ENCODE assay signal across 8 cellular contexts in genomic region chr22:38824587-38824986, GRCh38. TPM values are rescaled to one million over a fixed set of nuclear protein-coding genes. Genes with fewer than 3 reads are reported as not detected.
DNase-seq lines count a peak whose midpoint lies in the region; ATAC-seq and TF ChIP-seq lines count a peak whose summit lies in the region.

No MANE protein-coding gene starts in this region.

- no peak overlapping the region for H3K27ac Mint-ChIP-seq in CD4-positive, CD25-positive, alpha-beta regulatory T cell
- no peak overlapping the region for H3K27ac Mint-ChIP-seq in effector memory CD8-positive, alpha-beta T cell
- no peak overlapping the region for H3K27ac Mint-ChIP-seq in mesothelial cell of epicardium

- no peak overlapping the region for H3K4me3 ChIP-seq in CD4-positive, CD25-positive, alpha-beta regulatory T cell (ENCODE audit: low read depth, low read length)
- H3K4me3 ChIP-seq in WI38 (ENCODE audit: low read depth, low read length) = no peak overlapping the region
- no peak overlapping the region for H3K4me3 ChIP-seq in upper lobe of right lung

- TF ChIP-seq CTCF in WI38 (IDR thresholded peaks at IDR 0.05; ENCODE audit: low read depth, low read length) (peak; percentile 59), mesothelial cell of epicardium (IDR thresholded peaks at IDR 0.05; ENCODE audit: unreplicated experiment) (peak; percentile 22), upper lobe of right lung (IDR thresholded peaks at IDR 0.05) (peak; percentile 26)

- H3K27me3 ChIP-seq in CD4-positive, CD25-positive, alpha-beta regulatory T cell (ENCODE audit: control insufficient read depth, insufficient read depth, low read length) = no peaks in the 10 kb centered on the region
- no peaks in the 10 kb centered on the region for H3K27me3 ChIP-seq in upper lobe of right lung

- H3K36me3 ChIP-seq in CD4-positive, CD25-positive, alpha-beta regulatory T cell (ENCODE audit: control insufficient read depth, insufficient read depth, low read length) = no peaks in the 10 kb centered on the region
- H3K36me3 ChIP-seq in upper lobe of right lung = no peaks in the 10 kb centered on the region

- peaks cover 0 to 5% (median 0%) of the 10 kb centered on the region in 4 donors for H3K4me1 Mint-ChIP-seq in CD4-positive, CD25-positive, alpha-beta regulatory T cell
- H3K4me1 Mint-ChIP-seq in effector memory CD8-positive, alpha-beta T cell (ENCODE audit: low read depth in 2 of 2) = no peaks in the 10 kb centered on the region
- no peaks in the 10 kb centered on the region for H3K4me1 Mint-ChIP-seq in mesothelial cell of epicardium

- TF ChIP-seq RAD21 in Ishikawa (IDR thresholded peaks at IDR 0.05; ENCODE audit: low read depth) = peak; percentile 30; the same call in 1 of the 2 replicates

- H3K9me3 ChIP-seq in CD4-positive, CD25-positive, alpha-beta regulatory T cell (ENCODE audit: control insufficient read depth in 2 of 2, low read length in 2 of 2) = no peaks in the 10 kb centered on the region
- no peaks in the 10 kb centered on the region for H3K9me3 ChIP-seq in upper lobe of right lung

- intact Hi-C loops in upper lobe of right lung (cut with DNase I) = no loop called here

- peaks cover 0 to 4% (median 1%) of the 10 kb centered on the region in 7 donors for H3K9me3 Mint-ChIP-seq in CD4-positive, CD25-positive, alpha-beta regulatory T cell
- no peaks in the 10 kb centered on the region for H3K9me3 Mint-ChIP-seq in effector memory CD8-positive, alpha-beta T cell
- no peaks in the 10 kb centered on the region for H3K9me3 Mint-ChIP-seq in mesothelial cell of epicardium

- H3K27ac ChIP-seq in CD4-positive, CD25-positive, alpha-beta regulatory T cell (ENCODE audit: insufficient read depth, low read length, poor library complexity, severe bottlenecking) = no peak overlapping the region
- no peak overlapping the region for H3K27ac ChIP-seq in upper lobe of right lung

- no peak overlapping the region for H3K4me3 Mint-ChIP-seq in CD4-positive, CD25-positive, alpha-beta regulatory T cell
- no peak overlapping the region for H3K4me3 Mint-ChIP-seq in effector memory CD8-positive, alpha-beta T cell
- H3K4me3 Mint-ChIP-seq in mesothelial cell of epicardium = no peak overlapping the region

- peaks cover 5% of the 10 kb centered on the region for H3K36me3 Mint-ChIP-seq in CD4-positive, CD25-positive, alpha-beta regulatory T cell
- peaks cover 4% of the 10 kb centered on the region for H3K36me3 Mint-ChIP-seq in effector memory CD8-positive, alpha-beta T cell (ENCODE audit: insufficient read depth)
- no peaks in the 10 kb centered on the region for H3K36me3 Mint-ChIP-seq in mesothelial cell of epicardium

- H3K4me1 ChIP-seq in CD4-positive, CD25-positive, alpha-beta regulatory T cell (ENCODE audit: control insufficient read depth, insufficient read depth, low read length, poor library complexity, severe bottlenecking) = no peaks in the 10 kb centered on the region
- no peaks in the 10 kb centered on the region for H3K4me1 ChIP-seq in upper lobe of right lung

- peaks cover 4% of the 10 kb centered on the region for H3K27me3 Mint-ChIP-seq in CD4-positive, CD25-positive, alpha-beta regulatory T cell
- peaks cover 0 to 2% of the 10 kb centered on the region in 2 donors for H3K27me3 Mint-ChIP-seq in effector memory CD8-positive, alpha-beta T cell
- peaks cover 13% of the 10 kb centered on the region for H3K27me3 Mint-ChIP-seq in mesothelial cell of epicardium (ENCODE audit: low read depth)

- no peak for TF ChIP-seq EP300 in Ishikawa (IDR thresholded peaks at IDR 0.05; ENCODE audit: borderline replicate concordance)

- peak in 2 of 3 donors; percentile 45 to 47 for DNase-seq in CD4-positive, CD25-positive, alpha-beta regulatory T cell
- DNase-seq in effector memory CD8-positive, alpha-beta T cell = peak; percentile 40 to 42 (median 42)
- DNase-seq in mesothelial cell of epicardium (ENCODE audit: low spot score in 2 of 2, unreplicated experiment in 2 of 2) (peak; percentile 64 to 80), upper lobe of right lung (no peak), NCI-H2196 (lab: John Stamatoyannopoulos, UW; ENCODE audit: unreplicated experiment) (no peak), NCI-H1694 (lab: John Stamatoyannopoulos, UW) (no peak)

- ATAC-seq in CD4-positive, CD25-positive, alpha-beta regulatory T cell (ENCODE audit: low read depth in 2 of 2) = no peak
- ATAC-seq in effector memory CD8-positive, alpha-beta T cell (replicated peaks) = peak; percentile 71
- peak; percentile 78 for ATAC-seq in upper lobe of right lung

TF ChIP-seq in Ishikawa, 13 proteins besides CTCF, POLR2A, EP300 and RAD21:
- TF ChIP-seq REST (IDR thresholded peaks at IDR 0.05; ENCODE audit: low read depth) = peak; percentile 95
- no peak for TF ChIP-seq CEBPB (IDR thresholded peaks at IDR 0.05)
- peak; percentile 28; the same call in 1 of the 2 replicates for TF ChIP-seq TEAD4 (IDR thresholded peaks at IDR 0.05)

RNA-seq across cellular contexts. Expression of gene NPTXR, which starts 19.2 kb away (rescaled TPM):
- total RNA-seq in CD4-positive, CD25-positive, alpha-beta regulatory T cell = 1.3 TPM
- polyA plus RNA-seq in CD4-positive, CD25-positive, alpha-beta regulatory T cell = under 1 TPM in 3 of 4 donors, not detected in 1; 0.32 to 0.65 (median 0.35) TPM
- 9.6 to 10.3 TPM (median 10.1 TPM) in 3 replicates for total RNA-seq in mesothelial cell of epicardium
- 6.3 TPM for total RNA-seq in upper lobe of right lung

RNA-seq across cellular contexts. Expression of gene DNAL4, which starts 30.6 kb away (rescaled TPM):
- 6.3 TPM for total RNA-seq in CD4-positive, CD25-positive, alpha-beta regulatory T cell
- 10 to 100 TPM in 2 of 4 donors, 1 to 10 TPM in 2; 9.3 to 10.9 (median 10.0) TPM for polyA plus RNA-seq in CD4-positive, CD25-positive, alpha-beta regulatory T cell
- total RNA-seq in mesothelial cell of epicardium (15.9 to 18.0 TPM (median 17.3 TPM) in 3 replicates), upper lobe of right lung (16.0 TPM)

RNA-seq across cellular contexts. Expression of gene CBX6, which starts 47.4 kb away (rescaled TPM):
- 47.2 TPM for total RNA-seq in CD4-positive, CD25-positive, alpha-beta regulatory T cell
- polyA plus RNA-seq in CD4-positive, CD25-positive, alpha-beta regulatory T cell = 1 to 10 TPM; 4.1 to 5.7 (median 5.4) TPM
- total RNA-seq in mesothelial cell of epicardium = 101 to 104 TPM (median 102 TPM) in 3 replicates
- 61.6 TPM for total RNA-seq in upper lobe of right lung

Comparison
In these comparisons a context has a peak if more than half of its experiments do, and no peak if none do; other contexts are left out.
1. ATAC-seq: peak in effector memory CD8-positive, alpha-beta T cell (single experiment) and upper lobe of right lung (single experiment); none in CD4-positive, CD25-positive, alpha-beta regulatory T cell (0 of 2).
2. DNase-seq: peak in CD4-positive, CD25-positive, alpha-beta regulatory T cell (2 of 3), effector memory CD8-positive, alpha-beta T cell (3 of 3) and mesothelial cell of epicardium (2 of 2); none in upper lobe of right lung (single experiment), NCI-H2196 (single experiment) and NCI-H1694 (single experiment).
3. Peak in every context shown above with its lines, with median percentiles within 50 percentile points of each other: CTCF ChIP-seq.